ENCODE assay signal across 18 cellular contexts in the genomic region with DNA sequence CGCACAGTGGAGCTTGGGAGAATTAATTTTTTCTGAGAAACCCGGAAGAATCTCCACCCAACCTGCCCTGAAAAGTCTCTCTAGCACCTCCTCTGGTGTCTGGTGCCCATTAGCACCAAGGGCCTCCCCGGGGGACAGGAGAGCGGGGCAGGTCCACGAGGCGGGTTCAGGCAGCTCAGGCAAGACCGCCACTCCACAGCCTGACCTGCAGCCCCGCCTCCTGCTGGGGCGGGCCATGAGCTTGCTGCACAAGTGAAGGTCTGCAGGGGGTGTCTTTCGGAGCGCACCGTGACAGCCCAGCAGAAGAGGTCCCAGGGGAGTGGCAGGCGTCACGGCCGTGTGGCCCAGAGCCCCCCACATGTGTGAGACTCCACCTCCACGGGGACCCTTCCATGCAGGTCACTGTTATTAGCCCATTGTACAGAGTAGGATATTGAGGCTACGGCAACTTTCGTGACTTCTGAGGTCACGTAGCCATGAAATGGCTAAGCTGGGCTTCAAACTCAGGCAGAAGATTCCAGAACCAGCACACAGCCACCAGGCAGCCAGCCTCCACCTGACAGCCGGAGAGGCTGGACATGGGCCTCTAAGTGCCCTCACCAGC.
DNase-seq lines count a peak whose midpoint lies in the region; ATAC-seq and TF ChIP-seq lines count a peak whose summit lies in the region.
"Had no signal": no experiment of that assay in that cellular context is flagged by ENCODE, and none has a peak within 500 bp of the region (broad histone marks: within the 10 kb centered on the region; RNA-seq: fewer than 3 reads in every experiment).

No MANE protein-coding gene starts in this region.

- no peaks in the 10 kb centered on the region for H3K36me3 ChIP-seq in BLaER1 treated with 17β-estradiol and CSF1 and Interleukin-3, amounts not matched to agents 10 nM and 100 nM
- no peaks in the 10 kb centered on the region for H3K36me3 ChIP-seq in GM23248 (ENCODE audit: low read depth)

- H3K27ac ChIP-seq in 22Rv1 (no peak overlapping the region), GM23248 (no peak overlapping the region)
- no peak overlapping the region for H3K27ac ChIP-seq in BLaER1 treated with 17β-estradiol and CSF1 and Interleukin-3, amounts not matched to agents 10 nM and 100 nM
- H3K27ac ChIP-seq: foreskin keratinocyte, HL-60, parathyroid adenoma, skin epidermis, testis had no signal

- H3K36me3 Mint-ChIP-seq in activated T-helper 17 cell treated with anti-CD3 and anti-CD28 coated beads, Interleukin-2, amount 50 U/mL, for 72 hours (ENCODE audit: low read depth), result no peaks in the 10 kb centered on the region

- H3K4me1 ChIP-seq in BLaER1 treated with 17β-estradiol and CSF1 and Interleukin-3, amounts not matched to agents 10 nM and 100 nM, result peaks cover 0 to 12% (median 1%) of the 10 kb centered on the region in 10 experiments; a peak in 7 of 20 replicates
- no peaks in the 10 kb centered on the region for H3K4me1 ChIP-seq in GM23248 (ENCODE audit: insufficient read depth)
- H3K4me1 ChIP-seq: foreskin keratinocyte, testis had no signal

- DNase-seq in KBM-7 (peak; percentile 50), T1000 (lab: John Stamatoyannopoulos, UW) (no peak), NCI-H2171 treated with DMSO at 0.1 percent for 48 hours (lab: John Stamatoyannopoulos, UW) (no peak), HCEC 1CT (no peak), GM23248 (no peak)
- DNase-seq: anterior cingulate cortex; C1 segment of cervical spinal cord; foreskin keratinocyte; naive B cell; NCI-H2029; stimulated activated CD4-positive, alpha-beta T cell treated with anti-CD3 and anti-CD28 coated beads, Interleukin-4, amount 100 ng/mL, for 4 hours; testis had no signal

- peaks cover 15% of the 10 kb centered on the region for H3K4me1 Mint-ChIP-seq in activated T-helper 17 cell treated with anti-CD3 and anti-CD28 coated beads, Interleukin-2, amount 50 U/mL, for 72 hours

- H4K20me1 ChIP-seq in BLaER1 treated with 17β-estradiol and CSF1 and Interleukin-3, amounts not matched to agents 10 nM and 100 nM, result peaks cover 0 to 78% (median 10%) of the 10 kb centered on the region in 11 experiments; a peak in 11 of 22 replicates
- no peaks in the 10 kb centered on the region for H4K20me1 ChIP-seq in GM23248 (ENCODE audit: insufficient read depth)

- no peak overlapping the region for H3K4me3 Mint-ChIP-seq in activated T-helper 17 cell treated with anti-CD3 and anti-CD28 coated beads, Interleukin-2, amount 50 U/mL, for 72 hours
- H3K4me3 Mint-ChIP-seq: naive B cell had no signal

- in situ Hi-C loops in KBM-7 (cut with MboI; ENCODE audit: low pct_unique_long_range_greater_than_20kb, low sequenced_read_pairs) (no loop called here), GM23248 (cut with MboI) (no loop called here)

- WGBS in GM23248 (ENCODE audit: low coverage in 1 of 2, low lambda C conversion rate in 2 of 2, missing lambda C conversion rate in 2 of 2), 2 experiments, result 25 to 28% methylated on average over 20 of the region's 20 CpGs

- H3K27ac Mint-ChIP-seq in activated T-helper 17 cell treated with anti-CD3 and anti-CD28 coated beads, Interleukin-2, amount 50 U/mL, for 72 hours, result peak overlapping the region; percentile 39

- H3K9me3 ChIP-seq in BLaER1 treated with 17β-estradiol and CSF1 and Interleukin-3, amounts not matched to agents 10 nM and 100 nM (replicated peaks in 1 of 11), result no peaks in the 10 kb centered on the region
- H3K9me3 ChIP-seq in GM23248 (ENCODE audit: low read depth), result no peaks in the 10 kb centered on the region
- H3K9me3 ChIP-seq: testis had no signal

- peaks cover 61 to 97% (median 68%) of the 10 kb centered on the region in 11 experiments for H3K27me3 ChIP-seq in BLaER1 treated with 17β-estradiol and CSF1 and Interleukin-3, amounts not matched to agents 10 nM and 100 nM
- H3K27me3 ChIP-seq in GM23248 (replicated peaks; ENCODE audit: insufficient read depth), result peaks cover 48% of the 10 kb centered on the region
- H3K27me3 ChIP-seq: testis had no signal

- H3F3A ChIP-seq in GM23248 (ENCODE audit: insufficient read depth), result no peaks in the 10 kb centered on the region

- H3K9me2 ChIP-seq in GM23248 (ENCODE audit: insufficient read depth), result no peaks in the 10 kb centered on the region

- H3K9ac ChIP-seq in BLaER1 treated with 17β-estradiol and CSF1 and Interleukin-3, amounts not matched to agents 10 nM and 100 nM, result no peak overlapping the region
- H3K9ac ChIP-seq in GM23248, result no peak overlapping the region
- H3K9ac ChIP-seq: parathyroid adenoma had no signal

- H3K4me3 ChIP-seq in BLaER1 treated with 17β-estradiol and CSF1 and Interleukin-3, amounts not matched to agents 10 nM and 100 nM, result no peak overlapping the region
- no peak overlapping the region for H3K4me3 ChIP-seq in GM23248
- H3K4me3 ChIP-seq: skin epidermis, testis had no signal

- H3K9me3 Mint-ChIP-seq in activated T-helper 17 cell treated with anti-CD3 and anti-CD28 coated beads, Interleukin-2, amount 50 U/mL, for 72 hours, result no peaks in the 10 kb centered on the region

- no peaks in the 10 kb centered on the region for H3K79me2 ChIP-seq in GM23248 (ENCODE audit: insufficient read depth)
- H3K79me2 ChIP-seq: parathyroid adenoma had no signal

- H2AFZ ChIP-seq in GM23248, result no peak overlapping the region
- H2AFZ ChIP-seq: parathyroid adenoma had no signal

- TF ChIP-seq CTCF in 22Rv1 (IDR thresholded peaks at IDR 0.05), result peak; percentile 25

- peak overlapping the region in 6 of 11 experiments; percentile 15 to 34 (median 21); a peak in 5 of 22 replicates for H3K4me2 ChIP-seq in BLaER1 treated with 17β-estradiol and CSF1 and Interleukin-3, amounts not matched to agents 10 nM and 100 nM
- no peak overlapping the region for H3K4me2 ChIP-seq in GM23248 (ENCODE audit: unreplicated experiment)

- H3K27me3 Mint-ChIP-seq in activated T-helper 17 cell treated with anti-CD3 and anti-CD28 coated beads, Interleukin-2, amount 50 U/mL, for 72 hours, result peaks cover 49% of the 10 kb centered on the region

- ATAC-seq in activated T-helper 17 cell treated with anti-CD3 and anti-CD28 coated beads, Interleukin-2, amount 50 U/mL, for 72 hours (replicated peaks), result no peak
- ATAC-seq: foreskin keratinocyte had no signal
